ENCODE assay signal across 19 cellular contexts in the genomic region with DNA sequence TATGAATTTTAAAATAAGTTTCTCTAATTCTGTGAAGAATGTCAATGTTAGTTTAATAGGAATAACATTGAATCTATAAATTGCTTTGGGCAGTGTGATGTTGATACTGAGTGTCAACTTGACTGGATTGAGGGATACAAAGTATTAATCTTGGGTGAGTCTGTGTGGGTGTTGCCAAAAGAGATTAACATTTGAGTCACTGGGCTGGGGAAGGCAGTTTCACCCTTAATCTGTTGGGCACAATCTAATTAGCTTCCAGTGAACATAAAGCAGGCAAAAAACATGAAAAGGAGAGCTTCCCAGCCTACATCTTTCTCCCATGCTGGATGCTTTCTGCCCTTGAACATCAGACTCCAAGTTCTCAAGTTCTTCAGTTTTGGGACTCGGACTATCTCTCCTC.
DNase-seq lines count a peak whose midpoint lies in the region; TF ChIP-seq lines count a peak whose summit lies in the region.
"Had no signal": no experiment of that assay in that cellular context is flagged by ENCODE, and none has a peak within 500 bp of the region (broad histone marks: within the 10 kb centered on the region; RNA-seq: fewer than 3 reads in every experiment).

No MANE protein-coding gene starts in this region.

- no peak for TF ChIP-seq CTCF in retinal pigment epithelial cell (conservative IDR thresholded peaks at IDR 0.05; ENCODE audit: low read depth, low read length)
- no peak for TF ChIP-seq CTCF in GM13976 (IDR thresholded peaks at IDR 0.05; ENCODE audit: borderline replicate concordance, control extremely low read depth, extremely low read depth, insufficient read depth, missing control alignments)

- in situ Hi-C loops in GM13976 (cut with MboI; ENCODE audit: low sequenced_read_pairs, unreplicated experiment) = no loop called here

- DNase-seq in NCI-H82 treated with DMSO at 0.1 percent for 48 hours (lab: John Stamatoyannopoulos, UW; ENCODE audit: unreplicated experiment) = peak; percentile 51
- DNase-seq in retinal pigment epithelial cell (ENCODE audit: low read depth) = peak; percentile 85
- no peak for DNase-seq in GM13976 (ENCODE audit: low spot score)
- no peak for DNase-seq in RPMI8226
- no peak for DNase-seq in NCI-H748 treated with DMSO at 0.1 percent for 48 hours (lab: John Stamatoyannopoulos, UW)
- DNase-seq: 8988T; ACHN; BE2C; C1 segment of cervical spinal cord; CD4-positive, alpha-beta memory T cell; CD4-positive, CD25-positive, alpha-beta regulatory T cell; CD8-positive, alpha-beta memory T cell; COR-L47; DMS 273 treated with DMSO at 0.1 percent for 48 hours; DMS153; DMS53; DMS79 treated with DMSO at 0.1 percent for 48 hours; GF-D8 had no signal

- no peak overlapping the region for H3K4me3 ChIP-seq in retinal pigment epithelial cell (ENCODE audit: low read length)
- H3K4me3 ChIP-seq: BLaER1 had no signal

Comparison
In these comparisons a context has a peak if more than half of its experiments do, and no peak if none do; other contexts are left out.
1. DNase-seq: peak in NCI-H82 treated with DMSO at 0.1 percent for 48 hours (single experiment) and retinal pigment epithelial cell (single experiment); none in GM13976 (single experiment), RPMI8226 (single experiment) and NCI-H748 treated with DMSO at 0.1 percent for 48 hours (single experiment).